2 cellular contexts compared by ENCODE assay signal in genomic region chr11:111726301-111726713, GRCh38.
TF ChIP-seq lines count a peak whose summit lies in the region.

No MANE protein-coding gene starts in this region.

TF ChIP-seq in K562, 482 proteins besides CTCF, POLR2A, EP300 and RAD21 (continued from another document):
- TF ChIP-seq HSF4 (CRISPR knock-in tag; IDR thresholded peaks at IDR 0.05; ENCODE audit: borderline replicate concordance) = no peak

TF ChIP-seq in liver, 16 proteins besides CTCF, POLR2A, EP300 and RAD21 (continued from another document):
- TF ChIP-seq EGR1 (IDR thresholded peaks at IDR 0.05; ENCODE audit: low read depth in 2 of 2) (peak; percentile 42 to 48), REST (IDR thresholded peaks at IDR 0.05) (peak; percentile 89), ZBTB33 (IDR thresholded peaks at IDR 0.05) (peak; percentile 96), ATF3 (IDR thresholded peaks at IDR 0.05) (peak; percentile 76), MAX (IDR thresholded peaks at IDR 0.05) (peak; percentile 84), SP1 (IDR thresholded peaks at IDR 0.05) (peak; percentile 92), FOXA1 (IDR thresholded peaks at IDR 0.05) (peak; percentile 99), HNF4A (conservative IDR thresholded peaks at IDR 0.05) (peak; percentile 75 to 87), HNF4G (IDR thresholded peaks at IDR 0.05) (peak; percentile 46)
